In the genomic region with DNA sequence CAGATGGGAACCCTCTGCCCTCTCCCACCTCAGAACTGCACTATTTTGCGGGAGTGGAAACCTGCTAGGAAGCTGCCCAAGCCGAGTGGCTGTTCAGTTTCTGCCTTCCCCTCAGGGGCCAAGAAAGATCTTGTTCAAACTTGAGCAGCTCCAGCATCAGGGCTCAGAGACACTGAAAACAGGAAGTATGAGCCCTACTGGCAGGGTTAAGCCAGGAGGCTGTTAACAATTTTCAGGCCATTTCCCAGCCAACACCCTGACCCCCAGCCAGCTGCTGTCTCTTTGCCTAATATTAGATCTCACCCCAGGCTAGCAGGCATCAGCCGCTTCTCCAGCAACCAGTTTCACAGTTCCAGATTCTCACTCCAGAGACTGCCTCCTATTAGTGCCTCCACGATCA, we compare ENCODE assay signal across 9 cellular contexts. TPM values are rescaled to one million over a fixed set of nuclear protein-coding genes. Genes with fewer than 3 reads are reported as not detected.
DNase-seq lines count a peak whose midpoint lies in the region; ATAC-seq, FAIRE-seq and TF ChIP-seq lines count a peak whose summit lies in the region.
"Had no signal": no experiment of that assay in that cellular context is flagged by ENCODE, and none has a peak within 500 bp of the region (broad histone marks: within the 10 kb centered on the region; RNA-seq: fewer than 3 reads in every experiment).

No MANE protein-coding gene starts in this region.

- H3K27me3 Mint-ChIP-seq in CD4-positive, alpha-beta T cell, result peaks cover 32% of the 10 kb centered on the region
- peaks cover 21% of the 10 kb centered on the region for H3K27me3 Mint-ChIP-seq in activated naive CD4-positive, alpha-beta T cell treated with anti-CD3 and anti-CD28 coated beads for 36 hours (ENCODE audit: low read depth)

- peaks cover 9% of the 10 kb centered on the region for H3K27me3 ChIP-seq in CD4-positive, alpha-beta T cell (ENCODE audit: control insufficient read depth, insufficient read depth, low read length)
- H3K27me3 ChIP-seq in Karpas-422 (ENCODE audit: low read length) (no peaks in the 10 kb centered on the region), muscle layer of colon (ENCODE audit: control insufficient read depth in 1 of 2, insufficient read depth in 2 of 2, low read length in 2 of 2) (no peaks in the 10 kb centered on the region), small intestine (ENCODE audit: control insufficient read depth in 2 of 2, insufficient read depth in 2 of 2, low read length in 2 of 2) (no peaks in the 10 kb centered on the region)

- no peak for TF ChIP-seq CTCF in CD4-positive, alpha-beta T cell (IDR thresholded peaks at IDR 0.05)
- TF ChIP-seq CTCF in cardiac fibroblast (IDR thresholded peaks at IDR 0.05; ENCODE audit: low read depth, low read length), result no peak

- H3K9me2 ChIP-seq in Karpas-422 (replicated peaks; ENCODE audit: insufficient read depth, low read length), result no peaks in the 10 kb centered on the region

- peak overlapping the region; percentile 64 for H3K4me3 Mint-ChIP-seq in CD4-positive, alpha-beta T cell
- H3K4me3 Mint-ChIP-seq in activated naive CD4-positive, alpha-beta T cell treated with anti-CD3 and anti-CD28 coated beads for 36 hours, result no peak overlapping the region
- H3K4me3 Mint-ChIP-seq: activated naive CD8-positive, alpha-beta T cell had no signal

- H3K4me3 ChIP-seq in Karpas-422 (ENCODE audit: low read length) (no peak overlapping the region), cardiac fibroblast (replicated peaks in 1 of 2; ENCODE audit: low read depth in 2 of 2, low read length in 2 of 2) (no peak overlapping the region), muscle layer of colon (ENCODE audit: low read depth in 1 of 2, low read length in 2 of 2) (no peak overlapping the region), small intestine (ENCODE audit: low read depth in 1 of 2, low read length in 2 of 2) (no peak overlapping the region)

- peaks cover 7% of the 10 kb centered on the region for H3K4me1 ChIP-seq in Karpas-422 (ENCODE audit: low read length)
- peaks cover 11% of the 10 kb centered on the region for H3K4me1 ChIP-seq in muscle layer of colon (ENCODE audit: insufficient read depth, low read length)
- peaks cover 0 to 3% of the 10 kb centered on the region in 2 donors for H3K4me1 ChIP-seq in small intestine (ENCODE audit: control insufficient read depth in 2 of 2, insufficient read depth in 1 of 2, low read depth in 1 of 2, low read length in 1 of 2)

- H3K4me2 ChIP-seq in Karpas-422 (ENCODE audit: low read depth, low read length, poor library complexity, severe bottlenecking), result no peak overlapping the region

- intact Hi-C loops in CD4-positive, alpha-beta T cell (cut with DNase I, micrococcal nuclease), result loop anchor here in 1 of 2 experiments (5.0 kb wide), 1 partner anchor 37 kb away; no protein-coding TSS in a partner anchor
- intact Hi-C loops in activated naive CD4-positive, alpha-beta T cell treated with anti-CD3 and anti-CD28 coated beads for 36 hours (cut with micrococcal nuclease), result no loop called here

- peak overlapping the region; percentile 72 for H2AFZ ChIP-seq in Karpas-422 (ENCODE audit: low read length)

- peaks cover 28% of the 10 kb centered on the region for H3K4me1 Mint-ChIP-seq in CD4-positive, alpha-beta T cell (ENCODE audit: low read depth)
- peaks cover 23% of the 10 kb centered on the region for H3K4me1 Mint-ChIP-seq in activated naive CD4-positive, alpha-beta T cell treated with anti-CD3 and anti-CD28 coated beads for 36 hours (ENCODE audit: low read depth)

- H3K27ac ChIP-seq in CD4-positive, alpha-beta T cell (ENCODE audit: low read depth, low read length), result no peak overlapping the region
- no peak overlapping the region for H3K27ac ChIP-seq in Karpas-422 (ENCODE audit: low read length)
- H3K27ac ChIP-seq in muscle layer of colon (ENCODE audit: low read depth, low read length), result peak overlapping the region; percentile 1
- peak overlapping the region in 1 of 2 donors; percentile 82 for H3K27ac ChIP-seq in small intestine (ENCODE audit: low read depth in 1 of 2, low read length in 1 of 2)

- DNase-seq in CD4-positive, alpha-beta T cell, result no peak
- peak; percentile 71 for DNase-seq in Karpas-422
- peak; percentile 20 to 44 for DNase-seq in cardiac fibroblast (ENCODE audit: low read depth in 2 of 2)
- DNase-seq in small intestine, result no peak
- DNase-seq in activated naive CD4-positive, alpha-beta T cell treated with anti-CD3 and anti-CD28 coated beads for 36 hours, result no peak
- DNase-seq in RCC 7860 (ENCODE audit: low spot score), result no peak

- ATAC-seq in CD4-positive, alpha-beta T cell (ENCODE audit: poor library complexity), result peak; percentile 30
- ATAC-seq in HG02610 (IDR thresholded peaks at IDR 0.05; ENCODE audit: unreplicated experiment), result no peak

- H3K9ac ChIP-seq in Karpas-422 (ENCODE audit: low read length), result 0 out of 2 replicates have a peak overlapping the region, but pooled peaks have one; percentile 27
- H3K9ac ChIP-seq in muscle layer of colon (ENCODE audit: low read length), result no peak overlapping the region

- no peaks in the 10 kb centered on the region for H3K79me2 ChIP-seq in Karpas-422 (ENCODE audit: low read length)

- POLR2A ChIA-PET in CD4-positive, alpha-beta T cell (lab: Charles Lee), result interaction anchor here (0.6 to 1.6 kb wide), 4 partner anchors 9 to 64 kb away, joined by 3 to 8 read pairs (median 4); a partner anchor contains a TSS

- no peaks in the 10 kb centered on the region for H3K36me3 Mint-ChIP-seq in CD4-positive, alpha-beta T cell (ENCODE audit: low read depth)
- no peaks in the 10 kb centered on the region for H3K36me3 Mint-ChIP-seq in activated naive CD4-positive, alpha-beta T cell treated with anti-CD3 and anti-CD28 coated beads for 36 hours (ENCODE audit: low read depth)

- no peak overlapping the region for H3K27ac Mint-ChIP-seq in CD4-positive, alpha-beta T cell
- H3K27ac Mint-ChIP-seq in activated naive CD4-positive, alpha-beta T cell treated with anti-CD3 and anti-CD28 coated beads for 36 hours, result no peak overlapping the region
- H3K27ac Mint-ChIP-seq: activated naive CD8-positive, alpha-beta T cell had no signal

- CTCF ChIA-PET in CD4-positive, alpha-beta T cell (lab: Charles Lee), result interaction anchor here (0.6 to 2.6 kb wide), 3 partner anchors 9 to 155 kb away, joined by 3 to 10 read pairs (median 4); no protein-coding TSS in a partner anchor
- CTCF ChIA-PET in activated naive CD4-positive, alpha-beta T cell treated with anti-CD3 and anti-CD28 coated beads for 36 hours (lab: Charles Lee), result interaction anchor here (0.6 to 2.2 kb wide), 4 partner anchors 20 to 1250 kb away, joined by 3 to 7 read pairs (median 4); no protein-coding TSS in a partner anchor

- FAIRE-seq in small intestine (lab: Jason Lieb, UNC) (no peak), RCC 7860 (lab: Jason Lieb, UNC) (no peak)

- no peaks in the 10 kb centered on the region for H3K9me3 Mint-ChIP-seq in CD4-positive, alpha-beta T cell
- peaks cover 4% of the 10 kb centered on the region for H3K9me3 Mint-ChIP-seq in activated naive CD4-positive, alpha-beta T cell treated with anti-CD3 and anti-CD28 coated beads for 36 hours

- H3K36me3 ChIP-seq in Karpas-422 (ENCODE audit: insufficient read depth, low read length) (no peaks in the 10 kb centered on the region), muscle layer of colon (ENCODE audit: insufficient read depth, low read length) (no peaks in the 10 kb centered on the region), small intestine (ENCODE audit: control insufficient read depth in 2 of 2, insufficient read depth in 2 of 2, low read length in 2 of 2) (peaks cover 0 to 2% of the 10 kb centered on the region in 2 donors)

- WGBS in small intestine, 3 donors, result 35 to 65% (median 55%) methylated on average over 4 of the region's 4 CpGs

- H4K20me1 ChIP-seq in Karpas-422 (ENCODE audit: insufficient read depth, low read depth, low read length), result no peaks in the 10 kb centered on the region

- H3K9me3 ChIP-seq in CD4-positive, alpha-beta T cell (ENCODE audit: control insufficient read depth, low read length), result no peaks in the 10 kb centered on the region
- H3K9me3 ChIP-seq in Karpas-422 (ENCODE audit: low read length) (no peaks in the 10 kb centered on the region), muscle layer of colon (ENCODE audit: low read length) (no peaks in the 10 kb centered on the region), small intestine (ENCODE audit: control insufficient read depth, low read depth) (no peaks in the 10 kb centered on the region)

RNA-seq across cellular contexts. Expression of a gene that starts 9.2 kb away (rescaled TPM):
- total RNA-seq in CD4-positive, alpha-beta T cell, result not detected
- 3.2 and 6.3 TPM in 2 replicates for total RNA-seq in Karpas-422 (2014; rRNA removed; shearing (Covaris generic); ENCODE audit: low replicate concordance)
- 10 to 100 TPM in 1 of 3 donors, 1 to 10 TPM in 2; 1.3 to 11.1 (median 1.6) TPM for polyA plus RNA-seq in small intestine
- under 1 TPM; 0.26 to 0.27 TPM for total RNA-seq in activated naive CD4-positive, alpha-beta T cell treated with anti-CD3 and anti-CD28 coated beads for 36 hours

RNA-seq across cellular contexts. Expression of a gene that starts 45.7 kb away (rescaled TPM):
- total RNA-seq in CD4-positive, alpha-beta T cell, result 10 to 100 TPM; 34.4 to 38.4 TPM
- 28.2 and 33.5 TPM in 2 replicates for total RNA-seq in Karpas-422 (2014; rRNA removed; shearing (Covaris generic); ENCODE audit: low replicate concordance)
- 10 to 100 TPM; 33.1 to 74.9 (median 54.9) TPM for polyA plus RNA-seq in small intestine
- 10 to 100 TPM; 22.9 to 26.3 TPM for total RNA-seq in activated naive CD4-positive, alpha-beta T cell treated with anti-CD3 and anti-CD28 coated beads for 36 hours

Comparison
In these comparisons a context has a peak if more than half of its experiments do, and no peak if none do; other contexts are left out.
1. DNase-seq: peak in Karpas-422 (single experiment) and cardiac fibroblast (2 of 2); none in CD4-positive, alpha-beta T cell (0 of 10), small intestine (single experiment), activated naive CD4-positive, alpha-beta T cell treated with anti-CD3 and anti-CD28 coated beads for 36 hours (single experiment) and RCC 7860 (single experiment).